Comparison of ENCODE assay signal across 6 cellular contexts in genomic region chr17:75105269-75106080, GRCh38. TPM values are rescaled to one million over a fixed set of nuclear protein-coding genes. Genes with fewer than 3 reads are reported as not detected.
DNase-seq lines count a peak whose midpoint lies in the region; ATAC-seq and TF ChIP-seq lines count a peak whose summit lies in the region.

No MANE protein-coding gene starts in this region.

- no peak overlapping the region for H3K4me3 ChIP-seq in GM12875 (ENCODE audit: low read depth, low read length)
- no peak overlapping the region for H3K4me3 ChIP-seq in sigmoid colon

- no peak overlapping the region for H3K27ac ChIP-seq in sigmoid colon

- peaks cover 0 to 24% (median 12%) of the 10 kb centered on the region in 4 donors for H3K4me1 ChIP-seq in sigmoid colon

- H3K27me3 ChIP-seq in sigmoid colon: no peaks in the 10 kb centered on the region

- TF ChIP-seq CTCF in GM12875 (IDR thresholded peaks at IDR 0.05; ENCODE audit: borderline replicate concordance, insufficient read depth, low read depth, low read length): peak; percentile 87
- TF ChIP-seq CTCF in sigmoid colon (IDR thresholded peaks at IDR 0.05): peak in 3 of 4 experiments; percentile 44 to 53 (median 50)

- WGBS in sigmoid colon, 2 donors: 31 to 62% methylated on average over 15 of the region's 15 CpGs

- TF ChIP-seq POLR2A in sigmoid colon (IDR thresholded peaks at IDR 0.05): no peak

- peak; percentile 84 for DNase-seq in NCI-H2171 treated with DMSO at 0.1 percent for 48 hours (lab: John Stamatoyannopoulos, UW)
- DNase-seq in cerebellum (ENCODE audit: low spot score): peak; percentile 88
- DNase-seq in sigmoid colon: no peak

- no peak for TF ChIP-seq EP300 in sigmoid colon (IDR thresholded peaks at IDR 0.05)

- no peaks in the 10 kb centered on the region for H3K9me3 ChIP-seq in sigmoid colon

- ATAC-seq in HG03442 (IDR thresholded peaks at IDR 0.05; ENCODE audit: unreplicated experiment) (no peak), GM18861 (IDR thresholded peaks at IDR 0.05; ENCODE audit: unreplicated experiment) (no peak)

- intact Hi-C loops in sigmoid colon (cut with DNase I): no loop called here

- peaks cover 0 to 5% (median 0%) of the 10 kb centered on the region in 4 donors for H3K36me3 ChIP-seq in sigmoid colon

RNA-seq across cellular contexts. Expression of gene ARMC7, which starts 4.3 kb away (rescaled TPM):
- total RNA-seq in cerebellum (2.5 TPM), sigmoid colon (1 to 10 TPM; 3.2 to 7.8 (median 4.3) TPM)
- 10 to 100 TPM; 15.0 to 18.9 (median 16.6) TPM for polyA plus RNA-seq in sigmoid colon

RNA-seq across cellular contexts. Expression of gene SLC16A5, which starts 17.7 kb away (rescaled TPM):
- total RNA-seq in cerebellum (1.1 TPM), sigmoid colon (10 to 100 TPM in 1 of 4 donors, 1 to 10 TPM in 3; 2.6 to 15.0 (median 6.4) TPM)
- polyA plus RNA-seq in sigmoid colon: 10 to 100 TPM in 2 of 3 donors, 1 to 10 TPM in 1; 6.6 to 31.1 (median 13.4) TPM

RNA-seq across cellular contexts. Expression of gene NT5C, which starts 26.1 kb away (rescaled TPM):
- total RNA-seq in cerebellum (19.9 TPM), sigmoid colon (100 to 1,000 TPM in 1 of 4 donors, 10 to 100 TPM in 3; 60.7 to 109 (median 82.4) TPM)
- 100 to 1,000 TPM; 102 to 116 (median 110) TPM for polyA plus RNA-seq in sigmoid colon

RNA-seq across cellular contexts. Expression of gene JPT1, which starts 48.8 kb away (rescaled TPM):
- 297 TPM for total RNA-seq in cerebellum
- total RNA-seq in sigmoid colon: 10 to 100 TPM; 17.5 to 19.1 (median 18.8) TPM
- 100 to 1,000 TPM; 361 to 627 (median 471) TPM for polyA plus RNA-seq in sigmoid colon

RNA-seq across cellular contexts. Expression of gene KCTD2, which starts 58.5 kb away (rescaled TPM):
- total RNA-seq in cerebellum (31.5 TPM), sigmoid colon (10 to 100 TPM; 19.6 to 25.5 (median 21.8) TPM)
- 10 to 100 TPM; 12.5 to 24.0 (median 13.8) TPM for polyA plus RNA-seq in sigmoid colon
